18 cellular contexts compared by ENCODE assay signal in genomic region chr3:27720029-27720518, GRCh38. TPM values are rescaled to one million over a fixed set of nuclear protein-coding genes. Genes with fewer than 3 reads are reported as not detected.
DNase-seq lines count a peak whose midpoint lies in the region; ATAC-seq and TF ChIP-seq lines count a peak whose summit lies in the region.
"Had no signal": no experiment of that assay in that cellular context is flagged by ENCODE, and none has a peak within 500 bp of the region (broad histone marks: within the 10 kb centered on the region; RNA-seq: fewer than 3 reads in every experiment).

No MANE protein-coding gene starts in this region.

- no peak for DNase-seq in stimulated activated naive CD8-positive, alpha-beta T cell treated with anti-CD3 and anti-CD28 coated beads, Interleukin-15, Interleukin-2, amounts not matched to agents 100 U/mL and 50 U/mL, for 24 hours
- no peak for DNase-seq in activated T-helper 1 cell treated with anti-CD3 and anti-CD28 coated beads, Interleukin-12 subunit alpha, Interleukin-12 subunit beta, Interleukin-2, Interleukin-4 antibody, amounts not matched to agents 30 ng/mL and 10 ng/mL and 1 ng/mL, durations not matched to agents 14 hours and 24 hours and 36 hours (ENCODE audit: low spot score)
- DNase-seq in lower lobe of right lung, result no peak
- DNase-seq in 8988T, result no peak
- DNase-seq in SK-N-DZ (ENCODE audit: low spot score), result no peak
- DNase-seq: activated B cell treated with CpG ODN at 0.5 μM for 24 hours; amniotic stem cell; central memory CD4-positive, alpha-beta T cell; effector memory CD4-positive, alpha-beta T cell; NCI-H1694 treated with DMSO at 0.1 percent for 48 hours; NCI-H446; SW 1271 had no signal

- peaks cover 96% of the 10 kb centered on the region for H3K27me3 ChIP-seq in lower lobe of right lung (ENCODE audit: low read depth)

- no peaks in the 10 kb centered on the region for H3K36me3 ChIP-seq in lower lobe of right lung
- H3K36me3 ChIP-seq: heart left ventricle, neutrophil had no signal

- no peaks in the 10 kb centered on the region for H3K9me3 ChIP-seq in lower lobe of right lung
- H3K9me3 ChIP-seq: heart left ventricle, neutrophil had no signal

- H3K4me1 ChIP-seq in lower lobe of right lung, result peaks cover 37% of the 10 kb centered on the region

- H3K9me3 Mint-ChIP-seq in stimulated activated naive CD8-positive, alpha-beta T cell treated with anti-CD3 and anti-CD28 coated beads, Interleukin-15, Interleukin-2, amounts not matched to agents 100 ng/mL and 50 ng/mL, for 24 hours, result no peaks in the 10 kb centered on the region
- no peaks in the 10 kb centered on the region for H3K9me3 Mint-ChIP-seq in activated T-helper 1 cell treated with anti-CD3 and anti-CD28 coated beads, Interleukin-12 subunit alpha, Interleukin-12 subunit beta, Interleukin-2, Interleukin-4 antibody, amounts not matched to agents 30 ng/mL and 10 ng/mL and 1 ng/mL, durations not matched to agents 14 hours and 24 hours and 36 hours
- H3K9me3 Mint-ChIP-seq: activated B cell treated with CpG ODN at 0.5 μM for 24 hours, memory B cell had no signal

- H3K4me3 Mint-ChIP-seq in stimulated activated naive CD8-positive, alpha-beta T cell treated with anti-CD3 and anti-CD28 coated beads, Interleukin-15, Interleukin-2, amounts not matched to agents 100 ng/mL and 50 ng/mL, for 24 hours, result peak overlapping the region; percentile 80
- peak overlapping the region; percentile 68 for H3K4me3 Mint-ChIP-seq in activated T-helper 1 cell treated with anti-CD3 and anti-CD28 coated beads, Interleukin-12 subunit alpha, Interleukin-12 subunit beta, Interleukin-2, Interleukin-4 antibody, amounts not matched to agents 30 ng/mL and 10 ng/mL and 1 ng/mL, durations not matched to agents 14 hours and 24 hours and 36 hours

- H3K4me3 ChIP-seq in lower lobe of right lung, result peak overlapping the region; percentile 50

- no peak for ATAC-seq in stimulated activated naive CD8-positive, alpha-beta T cell treated with anti-CD3 and anti-CD28 coated beads, Interleukin-15, Interleukin-2, amounts not matched to agents 100 U/mL and 50 U/mL, for 24 hours
- ATAC-seq in lower lobe of right lung, result no peak
- ATAC-seq in GM21360 (IDR thresholded peaks at IDR 0.05; ENCODE audit: unreplicated experiment), result no peak
- ATAC-seq in GM18861 (IDR thresholded peaks at IDR 0.05; ENCODE audit: unreplicated experiment), result no peak

- H3K36me3 Mint-ChIP-seq in stimulated activated naive CD8-positive, alpha-beta T cell treated with anti-CD3 and anti-CD28 coated beads, Interleukin-15, Interleukin-2, amounts not matched to agents 100 ng/mL and 50 ng/mL, for 24 hours (ENCODE audit: low read depth), result peaks cover 6% of the 10 kb centered on the region
- peaks cover 30% of the 10 kb centered on the region for H3K36me3 Mint-ChIP-seq in activated T-helper 1 cell treated with anti-CD3 and anti-CD28 coated beads, Interleukin-12 subunit alpha, Interleukin-12 subunit beta, Interleukin-2, Interleukin-4 antibody, amounts not matched to agents 30 ng/mL and 10 ng/mL and 1 ng/mL, durations not matched to agents 14 hours and 24 hours and 36 hours (ENCODE audit: low read depth)
- H3K36me3 Mint-ChIP-seq: memory B cell had no signal

- TF ChIP-seq CTCF in lower lobe of right lung (IDR thresholded peaks at IDR 0.05), result no peak

- no peak overlapping the region for H3K27ac ChIP-seq in lower lobe of right lung
- H3K27ac ChIP-seq: neutrophil had no signal

- H3K4me1 Mint-ChIP-seq in stimulated activated naive CD8-positive, alpha-beta T cell treated with anti-CD3 and anti-CD28 coated beads, Interleukin-15, Interleukin-2, amounts not matched to agents 100 ng/mL and 50 ng/mL, for 24 hours (ENCODE audit: low read depth), result peaks cover 49% of the 10 kb centered on the region
- H3K4me1 Mint-ChIP-seq in activated T-helper 1 cell treated with anti-CD3 and anti-CD28 coated beads, Interleukin-12 subunit alpha, Interleukin-12 subunit beta, Interleukin-2, Interleukin-4 antibody, amounts not matched to agents 30 ng/mL and 10 ng/mL and 1 ng/mL, durations not matched to agents 14 hours and 24 hours and 36 hours (ENCODE audit: low read depth), result peaks cover 45% of the 10 kb centered on the region

- intact Hi-C loops in activated T-helper 1 cell treated with anti-CD3 and anti-CD28 coated beads, Interleukin-12 subunit alpha, Interleukin-12 subunit beta, Interleukin-2, Interleukin-4 antibody, amounts not matched to agents 30 ng/mL and 10 ng/mL and 1 ng/mL, durations not matched to agents 14 hours and 24 hours and 36 hours (cut with micrococcal nuclease), result no loop called here
- intact Hi-C loops in lower lobe of right lung (cut with DNase I), result no loop called here

- peak overlapping the region; percentile 71 for H3K27ac Mint-ChIP-seq in stimulated activated naive CD8-positive, alpha-beta T cell treated with anti-CD3 and anti-CD28 coated beads, Interleukin-15, Interleukin-2, amounts not matched to agents 100 ng/mL and 50 ng/mL, for 24 hours
- no peak overlapping the region for H3K27ac Mint-ChIP-seq in activated T-helper 1 cell treated with anti-CD3 and anti-CD28 coated beads, Interleukin-12 subunit alpha, Interleukin-12 subunit beta, Interleukin-2, Interleukin-4 antibody, amounts not matched to agents 30 ng/mL and 10 ng/mL and 1 ng/mL, durations not matched to agents 14 hours and 24 hours and 36 hours
- H3K27ac Mint-ChIP-seq: activated B cell treated with CpG ODN at 0.5 μM for 24 hours, memory B cell had no signal

- peaks cover 80% of the 10 kb centered on the region for H3K27me3 Mint-ChIP-seq in stimulated activated naive CD8-positive, alpha-beta T cell treated with anti-CD3 and anti-CD28 coated beads, Interleukin-15, Interleukin-2, amounts not matched to agents 100 ng/mL and 50 ng/mL, for 24 hours
- peaks cover 71% of the 10 kb centered on the region for H3K27me3 Mint-ChIP-seq in activated T-helper 1 cell treated with anti-CD3 and anti-CD28 coated beads, Interleukin-12 subunit alpha, Interleukin-12 subunit beta, Interleukin-2, Interleukin-4 antibody, amounts not matched to agents 30 ng/mL and 10 ng/mL and 1 ng/mL, durations not matched to agents 14 hours and 24 hours and 36 hours (ENCODE audit: insufficient read depth)

RNA-seq across cellular contexts. Expression of gene EOMES, which starts 2.0 kb away (rescaled TPM):
- total RNA-seq in activated T-helper 1 cell treated with anti-CD3 and anti-CD28 coated beads, Interleukin-12 subunit alpha, Interleukin-12 subunit beta, Interleukin-2, Interleukin-4 antibody, amounts not matched to agents 30 ng/mL and 10 ng/mL and 1 ng/mL, durations not matched to agents 14 hours and 24 hours and 36 hours, result 29.6 and 30.7 TPM in 2 replicates
- 1.9 TPM for total RNA-seq in lower lobe of right lung
- polyA plus RNA-seq in SK-N-DZ (2014; cell fraction: cytosol; rRNA removed), result 0.37 TPM in 1 of 2 replicates, not detected in the other
- polyA plus RNA-seq in SK-N-DZ (2014; cell fraction: nucleus; rRNA removed), result not detected in 2 replicates
- total RNA-seq: activated B cell treated with CpG ODN at 0.5 μM for 24 hours had no signal

Comparison
In these comparisons a context has a peak if more than half of its experiments do, and no peak if none do; other contexts are left out.
1. RNA of gene EOMES, which starts 2.0 kb away (total RNA-seq): 29.6 to 30.7 TPM in activated T-helper 1 cell treated with anti-CD3 and anti-CD28 coated beads, Interleukin-12 subunit alpha, Interleukin-12 subunit beta, Interleukin-2, Interleukin-4 antibody, amounts not matched to agents 30 ng/mL and 10 ng/mL and 1 ng/mL, durations not matched to agents 14 hours and 24 hours and 36 hours; 1.9 TPM in lower lobe of right lung (single experiment); every median in the first group is over 10 times any median in the second.